In genomic region chr3:58604031-58604430, GRCh38 we compare ENCODE assay signal across 17 cellular contexts. TPM values are rescaled to one million over a fixed set of nuclear protein-coding genes. Genes with fewer than 3 reads are reported as not detected.
"Had no signal": no experiment of that assay in that cellular context is flagged by ENCODE, and none has a peak within 500 bp of the region (broad histone marks: within the 10 kb centered on the region; RNA-seq: fewer than 3 reads in every experiment).

No MANE protein-coding gene starts in this region.

- DNase-seq: colonic mucosa; dermis blood vessel endothelial cell; heart left ventricle; kidney glomerular epithelial cell; mucosa of descending colon; natural killer cell; pancreas; psoas muscle; spleen; stimulated activated CD4-positive, alpha-beta T cell treated with anti-CD3 and anti-CD28 coated beads, Interleukin-15, amount 100 ng/mL, for 24 hours; stimulated activated CD4-positive, alpha-beta T cell treated with anti-CD3 and anti-CD28 coated beads, Interleukin-1b, Interleukin-23, amount 100 ng/mL, for 48 hours; stimulated activated CD4-positive, alpha-beta T cell treated with anti-CD3 and anti-CD28 coated beads, Interleukin-4, amount 100 ng/mL, for 24 hours; stimulated activated naive B cell treated with anti-CD40 and anti-IgM and Interleukin-4, amounts not matched to agents 10 μg/mL and 1 μg/mL and 100 μg/mL, for 72 hours; stimulated activated naive CD8-positive, alpha-beta T cell treated with anti-CD3 and anti-CD28 coated beads, Interleukin-15, amount 100 ng/mL, for 72 hours; transverse colon had no signal

- ATAC-seq: heart left ventricle; mucosa of descending colon; natural killer cell; pancreas; psoas muscle; sciatic nerve; stimulated activated naive B cell treated with anti-CD40 and anti-IgM and Interleukin-4, amounts not matched to agents 10 μg/mL and 1 μg/mL and 100 μg/mL, for 72 hours; stimulated activated naive CD8-positive, alpha-beta T cell treated with anti-CD3 and anti-CD28 coated beads, Interleukin-15, amount 100 ng/mL, for 72 hours had no signal

- H3K27ac ChIP-seq: colonic mucosa, heart left ventricle, pancreas, psoas muscle, spleen, thoracic aorta, transverse colon had no signal

- H3K4me1 ChIP-seq: colonic mucosa, pancreas, psoas muscle, spleen, transverse colon had no signal

- H3K36me3 ChIP-seq: colonic mucosa, heart left ventricle, pancreas, thoracic aorta, transverse colon had no signal

- H3K27me3 ChIP-seq: colonic mucosa, heart left ventricle, pancreas, spleen had no signal

- H3K4me3 ChIP-seq: colonic mucosa, heart left ventricle, mucosa of descending colon, pancreas, psoas muscle, spleen, thoracic aorta, transverse colon had no signal

- H3K9me3 ChIP-seq: colonic mucosa, heart left ventricle, mucosa of descending colon, pancreas, psoas muscle, thoracic aorta, transverse colon had no signal

RNA-seq across cellular contexts. Expression of gene FAM107A, which starts 26.8 kb away (rescaled TPM):
- total RNA-seq: natural killer cell had no signal
